Comparison of ENCODE assay signal across 8 cellular contexts in genomic region chr7:24819916-24820689, GRCh38.
DNase-seq lines count a peak whose midpoint lies in the region; ATAC-seq and TF ChIP-seq lines count a peak whose summit lies in the region.

No MANE protein-coding gene starts in this region.

- no peaks in the 10 kb centered on the region; the same call in 2 of the 3 replicates for H3K36me3 Mint-ChIP-seq in GM23338 (ENCODE audit: low read depth)
- H3K36me3 Mint-ChIP-seq in activated T-helper 1 cell treated with anti-CD3 and anti-CD28 coated beads, Interleukin-12 subunit alpha, Interleukin-12 subunit beta, Interleukin-2, Interleukin-4 antibody, amounts not matched to agents 30 ng/mL and 10 ng/mL and 1 ng/mL, durations not matched to agents 14 hours and 24 hours and 36 hours (ENCODE audit: low read depth): peaks cover 49% of the 10 kb centered on the region

- peak; percentile 99 for ATAC-seq in GM23338

- H3F3A ChIP-seq in GM23338 (replicated peaks; ENCODE audit: low read depth): no peaks in the 10 kb centered on the region

- DNase-seq in EH (ENCODE audit: low read depth) (peak; percentile 87), GM23338 (ENCODE audit: low spot score) (peak; percentile 95), LHCN-M2 (ENCODE audit: low read depth) (peak; percentile 93), RPMI7951 (ENCODE audit: low read depth) (peak; percentile 90), fibroblast of peridontal ligament (ENCODE audit: extremely low read depth) (peak; percentile 92), osteoblast (ENCODE audit: insufficient read length, low spot score, missing footprints) (peak; percentile 69)
- DNase-seq in activated T-helper 1 cell treated with anti-CD3 and anti-CD28 coated beads, Interleukin-12 subunit alpha, Interleukin-12 subunit beta, Interleukin-2, Interleukin-4 antibody, amounts not matched to agents 30 ng/mL and 10 ng/mL and 1 ng/mL, durations not matched to agents 14 hours and 24 hours and 36 hours (ENCODE audit: low spot score): peak; percentile 75

- peaks cover 3% of the 10 kb centered on the region; the same call in 2 of the 3 replicates for H3K4me1 Mint-ChIP-seq in GM23338
- H3K4me1 Mint-ChIP-seq in activated T-helper 1 cell treated with anti-CD3 and anti-CD28 coated beads, Interleukin-12 subunit alpha, Interleukin-12 subunit beta, Interleukin-2, Interleukin-4 antibody, amounts not matched to agents 30 ng/mL and 10 ng/mL and 1 ng/mL, durations not matched to agents 14 hours and 24 hours and 36 hours (ENCODE audit: low read depth): peaks cover 54% of the 10 kb centered on the region

- no peaks in the 10 kb centered on the region for H3K27me3 Mint-ChIP-seq in GM23338 (ENCODE audit: insufficient read depth, low read depth, poor library complexity)
- peaks cover 2% of the 10 kb centered on the region for H3K27me3 Mint-ChIP-seq in activated T-helper 1 cell treated with anti-CD3 and anti-CD28 coated beads, Interleukin-12 subunit alpha, Interleukin-12 subunit beta, Interleukin-2, Interleukin-4 antibody, amounts not matched to agents 30 ng/mL and 10 ng/mL and 1 ng/mL, durations not matched to agents 14 hours and 24 hours and 36 hours (ENCODE audit: insufficient read depth)

- no peaks in the 10 kb centered on the region for H3K79me2 ChIP-seq in GM23338 (replicated peaks; ENCODE audit: insufficient read depth)
- H3K79me2 ChIP-seq in osteoblast (ENCODE audit: insufficient read depth, low read length): no peaks in the 10 kb centered on the region

- no peaks in the 10 kb centered on the region for H3K9me3 ChIP-seq in osteoblast (ENCODE audit: low read depth, low read length)

- H3K27ac ChIP-seq in GM23338 (ENCODE audit: low read depth): no peak overlapping the region
- peak overlapping the region; percentile 73 for H3K27ac ChIP-seq in osteoblast (ENCODE audit: low read depth, low read length)
- H3K27ac ChIP-seq in temporal lobe (ENCODE audit: low read depth, low read length): peak overlapping the region; percentile 7

- H3K27ac Mint-ChIP-seq in GM23338: 0 out of 2 replicates have a peak overlapping the region, but pooled peaks have one; percentile 30
- peak overlapping the region; percentile 98 for H3K27ac Mint-ChIP-seq in activated T-helper 1 cell treated with anti-CD3 and anti-CD28 coated beads, Interleukin-12 subunit alpha, Interleukin-12 subunit beta, Interleukin-2, Interleukin-4 antibody, amounts not matched to agents 30 ng/mL and 10 ng/mL and 1 ng/mL, durations not matched to agents 14 hours and 24 hours and 36 hours

- H4K20me1 ChIP-seq in GM23338 (replicated peaks; ENCODE audit: insufficient read depth) (no peaks in the 10 kb centered on the region), osteoblast (ENCODE audit: insufficient read depth, low read length) (no peaks in the 10 kb centered on the region)

- intact Hi-C loops in activated T-helper 1 cell treated with anti-CD3 and anti-CD28 coated beads, Interleukin-12 subunit alpha, Interleukin-12 subunit beta, Interleukin-2, Interleukin-4 antibody, amounts not matched to agents 30 ng/mL and 10 ng/mL and 1 ng/mL, durations not matched to agents 14 hours and 24 hours and 36 hours (cut with micrococcal nuclease): loop anchor here (1.0 to 5.0 kb wide), 7 partner anchors 8 to 1223 kb away; partner anchors contain the start of genes CCDC126 and PALS2

- no peaks in the 10 kb centered on the region for H3K36me3 ChIP-seq in GM23338 (ENCODE audit: insufficient read depth)
- H3K36me3 ChIP-seq in osteoblast (ENCODE audit: insufficient read depth, low read length): peaks cover 29% of the 10 kb centered on the region

- H3K9me3 Mint-ChIP-seq in GM23338: no peaks in the 10 kb centered on the region; the same call in 2 of the 3 replicates
- H3K9me3 Mint-ChIP-seq in activated T-helper 1 cell treated with anti-CD3 and anti-CD28 coated beads, Interleukin-12 subunit alpha, Interleukin-12 subunit beta, Interleukin-2, Interleukin-4 antibody, amounts not matched to agents 30 ng/mL and 10 ng/mL and 1 ng/mL, durations not matched to agents 14 hours and 24 hours and 36 hours: no peaks in the 10 kb centered on the region

- H3K4me2 ChIP-seq in GM23338 (no peak overlapping the region), osteoblast (ENCODE audit: insufficient read depth, low read length) (peak overlapping the region; percentile 75)

- H3K4me3 ChIP-seq in GM23338 (no peak overlapping the region), osteoblast (ENCODE audit: insufficient read depth, low read length) (no peak overlapping the region)

- H3K27me3 ChIP-seq in GM23338 (ENCODE audit: insufficient read depth) (no peaks in the 10 kb centered on the region), osteoblast (ENCODE audit: insufficient read depth, low read length) (no peaks in the 10 kb centered on the region)

- TF ChIP-seq CTCF in GM23338 (conservative IDR thresholded peaks at IDR 0.05; ENCODE audit: low read depth in 2 of 2) (peak; percentile 94 to 98), osteoblast (IDR thresholded peaks at IDR 0.05; ENCODE audit: extremely low read depth, low read depth, low read length) (peak; percentile 91)

- H3K4me3 Mint-ChIP-seq in GM23338: no peak overlapping the region
- H3K4me3 Mint-ChIP-seq in activated T-helper 1 cell treated with anti-CD3 and anti-CD28 coated beads, Interleukin-12 subunit alpha, Interleukin-12 subunit beta, Interleukin-2, Interleukin-4 antibody, amounts not matched to agents 30 ng/mL and 10 ng/mL and 1 ng/mL, durations not matched to agents 14 hours and 24 hours and 36 hours: peak overlapping the region; percentile 73

- no peaks in the 10 kb centered on the region for H3K9me2 ChIP-seq in GM23338 (ENCODE audit: insufficient read depth)

- no peak overlapping the region for H2AFZ ChIP-seq in GM23338
- H2AFZ ChIP-seq in osteoblast (ENCODE audit: low read length): no peak overlapping the region

- no peaks in the 10 kb centered on the region for H3K4me1 ChIP-seq in GM23338 (ENCODE audit: insufficient read depth)
- H3K4me1 ChIP-seq in osteoblast (ENCODE audit: insufficient read depth, low read length): peaks cover 19% of the 10 kb centered on the region

TF ChIP-seq in GM23338, 12 proteins besides CTCF, POLR2A, EP300 and RAD21 (continues in another document):
- TF ChIP-seq ZNF462 (CRISPR knock-in tag; IDR thresholded peaks at IDR 0.05) (no peak), ZNF331 (CRISPR knock-in tag; IDR thresholded peaks at IDR 0.05; ENCODE audit: low read depth) (no peak), EZH2phosphoT487 (IDR thresholded peaks at IDR 0.05; ENCODE audit: unreplicated experiment) (no peak), EZH2 (IDR thresholded peaks at IDR 0.05; ENCODE audit: low read depth, unreplicated experiment) (no peak), STAT1 (IDR thresholded peaks at IDR 0.05; ENCODE audit: unreplicated experiment) (no peak), ZNF114 (CRISPR knock-in tag; IDR thresholded peaks at IDR 0.05) (no peak)
